Comparison of ENCODE assay signal across 9 cellular contexts in the genomic region with DNA sequence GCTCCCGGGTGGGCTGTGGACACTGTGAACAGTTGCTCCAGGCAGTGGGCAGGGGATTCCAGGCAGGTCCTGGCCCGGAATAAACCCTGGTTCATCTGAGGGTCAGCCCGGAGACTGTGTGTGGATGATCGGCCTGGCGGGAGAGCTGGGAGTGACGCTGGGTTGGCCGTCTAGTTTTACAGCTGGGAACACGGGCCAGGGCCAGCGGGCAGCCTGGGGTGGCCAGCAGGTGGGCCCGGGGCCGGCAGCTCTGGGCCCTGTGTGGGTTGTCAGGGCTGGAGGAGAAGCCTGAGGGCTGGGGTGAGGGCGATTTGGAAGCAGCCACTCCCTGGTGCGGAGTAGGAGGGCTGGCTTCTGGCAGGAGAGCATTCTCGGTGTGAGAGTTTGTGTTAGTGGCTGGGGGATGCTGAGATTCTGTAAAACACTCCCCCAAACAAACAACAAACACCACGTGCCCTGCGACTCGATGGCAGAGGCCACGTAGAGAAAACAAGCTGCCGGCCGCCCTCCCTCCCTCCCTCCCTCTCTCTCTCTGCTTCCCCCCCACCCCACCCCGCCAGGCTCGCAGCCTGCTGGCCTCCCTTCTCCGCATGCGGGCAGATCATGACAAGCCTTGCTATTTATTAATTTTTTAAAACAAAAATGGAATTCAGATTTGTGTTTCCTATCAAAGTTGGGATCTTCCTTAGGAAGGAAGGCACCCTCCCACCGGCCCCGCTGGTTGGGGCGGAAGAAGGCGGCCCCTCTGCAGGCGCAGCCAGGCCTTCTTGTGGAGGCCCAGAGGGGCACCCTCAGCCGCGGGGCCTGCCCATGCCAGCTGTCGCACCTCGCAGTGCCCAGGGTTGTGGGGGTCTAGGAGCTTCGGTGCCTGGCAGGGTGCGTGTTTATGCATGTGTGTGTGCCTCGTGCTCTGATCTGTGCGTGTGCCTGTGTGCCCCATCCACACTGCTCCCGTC. TPM values are rescaled to one million over a fixed set of nuclear protein-coding genes. Genes with fewer than 3 reads are reported as not detected.
A peak's percentile ranks its signal among the peaks of the same experiment; 100 is the strongest.
DNase-seq lines count a peak whose midpoint lies in the region; ATAC-seq, FAIRE-seq and TF ChIP-seq lines count a peak whose summit lies in the region.
"Had no signal": no experiment of that assay in that cellular context is flagged by ENCODE, and none has a peak within 500 bp of the region (broad histone marks: within the 10 kb centered on the region; RNA-seq: fewer than 3 reads in every experiment).

No MANE protein-coding gene starts in this region.

- peaks cover 11 to 22% of the 10 kb centered on the region in 2 donors for H3K4me1 ChIP-seq in small intestine (ENCODE audit: control insufficient read depth in 2 of 2, insufficient read depth in 1 of 2, low read depth in 1 of 2, low read length in 1 of 2)

- no peak overlapping the region for H3K4me3 ChIP-seq in choroid plexus epithelial cell (ENCODE audit: low read depth, low read length)
- H3K4me3 ChIP-seq in small intestine (ENCODE audit: low read depth in 1 of 2, low read length in 2 of 2): no peak overlapping the region

- TF ChIP-seq RAD21 in Ishikawa (IDR thresholded peaks at IDR 0.05; ENCODE audit: low read depth): no peak

- no peaks in the 10 kb centered on the region for H3K27me3 ChIP-seq in small intestine (ENCODE audit: control insufficient read depth in 2 of 2, insufficient read depth in 2 of 2, low read length in 2 of 2)

- H3K27ac Mint-ChIP-seq in stimulated activated effector memory CD8-positive, alpha-beta T cell treated with anti-CD3 and anti-CD28 coated beads, Interleukin-12 subunit alpha, Interleukin-12 subunit beta, amount 100 ng/mL, for 72 hours: peak overlapping the region; percentile 76

- H3K4me3 Mint-ChIP-seq in stimulated activated effector memory CD8-positive, alpha-beta T cell treated with anti-CD3 and anti-CD28 coated beads, Interleukin-12 subunit alpha, Interleukin-12 subunit beta, amount 100 ng/mL, for 72 hours: no peak overlapping the region

- ATAC-seq in left lobe of liver: peak; percentile 14
- no peak for ATAC-seq in stimulated activated effector memory CD8-positive, alpha-beta T cell treated with anti-CD3 and anti-CD28 coated beads, Interleukin-12 subunit alpha, Interleukin-12 subunit beta, amount 100 ng/mL, for 72 hours

- no peak for TF ChIP-seq EP300 in Ishikawa (IDR thresholded peaks at IDR 0.05; ENCODE audit: borderline replicate concordance)

- no peaks in the 10 kb centered on the region for H3K9me3 ChIP-seq in small intestine (ENCODE audit: control insufficient read depth, low read depth)

- peak overlapping the region in 1 of 2 donors; percentile 78 for H3K27ac ChIP-seq in small intestine (ENCODE audit: low read depth in 1 of 2, low read length in 1 of 2)

- DNase-seq in choroid plexus epithelial cell (ENCODE audit: low read depth) (peak; percentile 75), left lobe of liver (ENCODE audit: low spot score) (peak; percentile 86), small intestine (no peak), GM19240 (ENCODE audit: insufficient read length, low spot score) (no peak), cerebellar nuclear complex (lab: John Stamatoyannopoulos, UW) (no peak)
- no peak for DNase-seq in stimulated activated effector memory CD8-positive, alpha-beta T cell treated with anti-CD3 and anti-CD28 coated beads, Interleukin-12 subunit alpha, Interleukin-12 subunit beta, amount 100 ng/mL, for 72 hours (ENCODE audit: low spot score in 2 of 2)
- DNase-seq in NK-92 treated with Interleukin-12 subunit alpha and Interleukin-12 subunit beta, amount 100 ng/mL, for 24 hours (lab: John Stamatoyannopoulos, UW): no peak
- DNase-seq: naive B cell had no signal

- FAIRE-seq in small intestine (lab: Jason Lieb, UNC): no peak

- H3K36me3 ChIP-seq in small intestine (ENCODE audit: control insufficient read depth in 2 of 2, insufficient read depth in 2 of 2, low read length in 2 of 2): no peaks in the 10 kb centered on the region

- H3K36me3 Mint-ChIP-seq in stimulated activated effector memory CD8-positive, alpha-beta T cell treated with anti-CD3 and anti-CD28 coated beads, Interleukin-12 subunit alpha, Interleukin-12 subunit beta, amount 100 ng/mL, for 72 hours: no peaks in the 10 kb centered on the region
- H3K36me3 Mint-ChIP-seq: naive B cell had no signal

- TF ChIP-seq CTCF in choroid plexus epithelial cell (conservative IDR thresholded peaks at IDR 0.05; ENCODE audit: low read depth, low read length): no peak

- H3K4me1 Mint-ChIP-seq in stimulated activated effector memory CD8-positive, alpha-beta T cell treated with anti-CD3 and anti-CD28 coated beads, Interleukin-12 subunit alpha, Interleukin-12 subunit beta, amount 100 ng/mL, for 72 hours: peaks cover 31% of the 10 kb centered on the region

- no peaks in the 10 kb centered on the region for H3K9me3 Mint-ChIP-seq in stimulated activated effector memory CD8-positive, alpha-beta T cell treated with anti-CD3 and anti-CD28 coated beads, Interleukin-12 subunit alpha, Interleukin-12 subunit beta, amount 100 ng/mL, for 72 hours
- H3K9me3 Mint-ChIP-seq: naive B cell had no signal

- WGBS in small intestine, 3 donors: 46 to 70% (median 57%) methylated on average over 37 to 38 of the region's 38 CpGs

TF ChIP-seq in Ishikawa, 13 proteins besides CTCF, POLR2A, EP300 and RAD21:
- TF ChIP-seq TAF1 (IDR thresholded peaks at IDR 0.05; ENCODE audit: low read depth) (no peak), ZBTB7A (IDR thresholded peaks at IDR 0.05; ENCODE audit: low read depth) (0 out of 2 replicates have a peak, but pooled peaks have one; percentile 38), TCF12 (IDR thresholded peaks at IDR 0.05; ENCODE audit: low read depth) (peak; percentile 60; the same call in 1 of the 2 replicates), YY1 (IDR thresholded peaks at IDR 0.05; ENCODE audit: low read depth) (no peak), TEAD4 (IDR thresholded peaks at IDR 0.05) (no peak), CREB1 (IDR thresholded peaks at IDR 0.05; ENCODE audit: low read depth) (no peak), NFIC (IDR thresholded peaks at IDR 0.05) (peak; percentile 46)
- TF ChIP-seq, protein P1, sequence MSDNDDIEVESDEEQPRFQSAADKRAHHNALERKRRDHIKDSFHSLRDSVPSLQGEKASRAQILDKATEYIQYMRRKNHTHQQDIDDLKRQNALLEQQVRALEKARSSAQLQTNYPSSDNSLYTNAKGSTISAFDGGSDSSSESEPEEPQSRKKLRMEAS (IDR thresholded peaks at IDR 0.05): peak; percentile 23; the same call in 1 of the 2 replicates
- TF ChIP-seq, protein P2, sequence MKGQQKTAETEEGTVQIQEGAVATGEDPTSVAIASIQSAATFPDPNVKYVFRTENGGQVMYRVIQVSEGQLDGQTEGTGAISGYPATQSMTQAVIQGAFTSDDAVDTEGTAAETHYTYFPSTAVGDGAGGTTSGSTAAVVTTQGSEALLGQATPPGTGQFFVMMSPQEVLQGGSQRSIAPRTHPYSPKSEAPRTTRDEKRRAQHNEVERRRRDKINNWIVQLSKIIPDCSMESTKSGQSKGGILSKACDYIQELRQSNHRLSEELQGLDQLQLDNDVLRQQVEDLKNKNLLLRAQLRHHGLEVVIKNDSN (IDR thresholded peaks at IDR 0.05): no peak

RNA-seq across cellular contexts. Expression of gene RXRA, which starts 49.5 kb away (rescaled TPM):
- 163 TPM for total RNA-seq in left lobe of liver
- 10 to 100 TPM; 30.8 to 48.3 (median 34.7) TPM for polyA plus RNA-seq in small intestine

Comparison
In these comparisons a context has a peak if more than half of its experiments do, and no peak if none do; other contexts are left out.
1. DNase-seq: peak in choroid plexus epithelial cell (single experiment) and left lobe of liver (single experiment); none in stimulated activated effector memory CD8-positive, alpha-beta T cell treated with anti-CD3 and anti-CD28 coated beads, Interleukin-12 subunit alpha, Interleukin-12 subunit beta, amount 100 ng/mL, for 72 hours (0 of 2), small intestine (single experiment), NK-92 treated with Interleukin-12 subunit alpha and Interleukin-12 subunit beta, amount 100 ng/mL, for 24 hours (single experiment), GM19240 (single experiment) and cerebellar nuclear complex (0 of 2).